Comparison of ENCODE assay signal across 8 cellular contexts in genomic region chr2:10446631-10447030, GRCh38. TPM values are rescaled to one million over a fixed set of nuclear protein-coding genes. Genes with fewer than 3 reads are reported as not detected.
DNase-seq lines count a peak whose midpoint lies in the region; ATAC-seq and TF ChIP-seq lines count a peak whose summit lies in the region.

No MANE protein-coding gene starts in this region.

- no peak for TF ChIP-seq POLR2A in right lobe of liver (IDR thresholded peaks at IDR 0.05)

- no peak for ATAC-seq in stimulated activated naive CD8-positive, alpha-beta T cell treated with anti-CD3 and anti-CD28 coated beads, Interleukin-15, Interleukin-2, amounts not matched to agents 100 U/mL and 50 U/mL, for 24 hours
- ATAC-seq in activated T-helper 17 cell treated with anti-CD3 and anti-CD28 coated beads, Interleukin-2, amount 50 U/mL, for 72 hours (replicated peaks), result no peak
- ATAC-seq in right lobe of liver (no peak), HG02884 (IDR thresholded peaks at IDR 0.05; ENCODE audit: unreplicated experiment) (no peak), GM21390 (IDR thresholded peaks at IDR 0.05; ENCODE audit: unreplicated experiment) (no peak), GM18502 (IDR thresholded peaks at IDR 0.05; ENCODE audit: poor library complexity, unreplicated experiment) (no peak)

- no peaks in the 10 kb centered on the region for H3K9me3 ChIP-seq in right lobe of liver

- H3K27ac ChIP-seq in right lobe of liver, result no peak overlapping the region

- H3K4me1 ChIP-seq in right lobe of liver, result peaks cover 0 to 26% (median 8%) of the 10 kb centered on the region in 4 donors

- H3K36me3 Mint-ChIP-seq in stimulated activated naive CD8-positive, alpha-beta T cell treated with anti-CD3 and anti-CD28 coated beads, Interleukin-15, Interleukin-2, amounts not matched to agents 100 ng/mL and 50 ng/mL, for 24 hours (ENCODE audit: low read depth), result peaks cover 48% of the 10 kb centered on the region
- peaks cover 49% of the 10 kb centered on the region for H3K36me3 Mint-ChIP-seq in activated T-helper 17 cell treated with anti-CD3 and anti-CD28 coated beads, Interleukin-2, amount 50 U/mL, for 72 hours (ENCODE audit: low read depth)

- H3K9me3 Mint-ChIP-seq in stimulated activated naive CD8-positive, alpha-beta T cell treated with anti-CD3 and anti-CD28 coated beads, Interleukin-15, Interleukin-2, amounts not matched to agents 100 ng/mL and 50 ng/mL, for 24 hours, result no peaks in the 10 kb centered on the region
- H3K9me3 Mint-ChIP-seq in activated T-helper 17 cell treated with anti-CD3 and anti-CD28 coated beads, Interleukin-2, amount 50 U/mL, for 72 hours, result no peaks in the 10 kb centered on the region

- WGBS in right lobe of liver (ENCODE audit: insufficient coverage, low coverage, low lambda C conversion rate, missing lambda C conversion rate), result 44% methylated on average over 5 of the region's 6 CpGs

- no peaks in the 10 kb centered on the region for H3K27me3 ChIP-seq in right lobe of liver

- H3K4me3 ChIP-seq in right lobe of liver, result peak overlapping the region in 2 of 3 donors; percentile 67 to 77

- no peak for TF ChIP-seq CTCF in right lobe of liver (IDR thresholded peaks at IDR 0.05)

- H3K4me1 Mint-ChIP-seq in stimulated activated naive CD8-positive, alpha-beta T cell treated with anti-CD3 and anti-CD28 coated beads, Interleukin-15, Interleukin-2, amounts not matched to agents 100 ng/mL and 50 ng/mL, for 24 hours (ENCODE audit: low read depth), result peaks cover 73% of the 10 kb centered on the region
- H3K4me1 Mint-ChIP-seq in activated T-helper 17 cell treated with anti-CD3 and anti-CD28 coated beads, Interleukin-2, amount 50 U/mL, for 72 hours, result peaks cover 31% of the 10 kb centered on the region

- peak overlapping the region; percentile 83 for H3K27ac Mint-ChIP-seq in stimulated activated naive CD8-positive, alpha-beta T cell treated with anti-CD3 and anti-CD28 coated beads, Interleukin-15, Interleukin-2, amounts not matched to agents 100 ng/mL and 50 ng/mL, for 24 hours
- no peak overlapping the region for H3K27ac Mint-ChIP-seq in activated T-helper 17 cell treated with anti-CD3 and anti-CD28 coated beads, Interleukin-2, amount 50 U/mL, for 72 hours

- intact Hi-C loops in right lobe of liver (cut with DNase I), result no loop called here

- no peaks in the 10 kb centered on the region for H3K27me3 Mint-ChIP-seq in stimulated activated naive CD8-positive, alpha-beta T cell treated with anti-CD3 and anti-CD28 coated beads, Interleukin-15, Interleukin-2, amounts not matched to agents 100 ng/mL and 50 ng/mL, for 24 hours
- H3K27me3 Mint-ChIP-seq in activated T-helper 17 cell treated with anti-CD3 and anti-CD28 coated beads, Interleukin-2, amount 50 U/mL, for 72 hours, result no peaks in the 10 kb centered on the region

- peaks cover 0 to 37% (median 11%) of the 10 kb centered on the region in 4 donors for H3K36me3 ChIP-seq in right lobe of liver

- H3K4me3 Mint-ChIP-seq in stimulated activated naive CD8-positive, alpha-beta T cell treated with anti-CD3 and anti-CD28 coated beads, Interleukin-15, Interleukin-2, amounts not matched to agents 100 ng/mL and 50 ng/mL, for 24 hours, result peak overlapping the region; percentile 94
- peak overlapping the region; percentile 83 for H3K4me3 Mint-ChIP-seq in activated T-helper 17 cell treated with anti-CD3 and anti-CD28 coated beads, Interleukin-2, amount 50 U/mL, for 72 hours

- DNase-seq in stimulated activated naive CD8-positive, alpha-beta T cell treated with anti-CD3 and anti-CD28 coated beads, Interleukin-15, Interleukin-2, amounts not matched to agents 100 U/mL and 50 U/mL, for 24 hours, result no peak
- DNase-seq in right lobe of liver, result no peak
- DNase-seq in globus pallidus (ENCODE audit: low spot score), result no peak

RNA-seq across cellular contexts. Expression of gene ODC1, which starts 1.5 kb away (rescaled TPM):
- total RNA-seq in activated T-helper 17 cell treated with anti-CD3 and anti-CD28 coated beads, Interleukin-2, amount 50 U/mL, for 72 hours, result 100 to 1,000 TPM in 1 of 2 donors, 10 to 100 TPM in 1; 60.3 to 180 TPM
- total RNA-seq in right lobe of liver, result 100 to 1,000 TPM in 2 of 6 experiments, 10 to 100 TPM in 4; 14.4 to 197 (median 28.6) TPM
